In genomic region chr1:183165456-183165855, GRCh38 we compare ENCODE assay signal across 2 cellular contexts.
TF ChIP-seq lines count a peak whose summit lies in the region.

No MANE protein-coding gene starts in this region.

TF ChIP-seq in HCT116, 20 proteins besides CTCF, POLR2A, EP300 and RAD21 (continued from another document):
- TF ChIP-seq ZBTB33 (IDR thresholded peaks at IDR 0.05; ENCODE audit: extremely low read depth, insufficient replicate concordance, low read length) (no peak), EZH2 (IDR thresholded peaks at IDR 0.05) (no peak), FOSL1 (IDR thresholded peaks at IDR 0.05; ENCODE audit: low read depth) (no peak), CBX3 (IDR thresholded peaks at IDR 0.05; ENCODE audit: low read depth) (no peak), ATF3 (IDR thresholded peaks at IDR 0.05) (no peak), CEBPB (IDR thresholded peaks at IDR 0.05; ENCODE audit: low read depth) (no peak), SP1 (IDR thresholded peaks at IDR 0.05; ENCODE audit: low read depth) (no peak), POLR2AphosphoS5 (IDR thresholded peaks at IDR 0.05; ENCODE audit: low read depth, low read length) (no peak), REST (IDR thresholded peaks at IDR 0.05; ENCODE audit: low read depth) (no peak), ZNF274 (IDR thresholded peaks at IDR 0.05; ENCODE audit: low read depth, low read length) (no peak), EZH2phosphoT487 (IDR thresholded peaks at IDR 0.05; ENCODE audit: borderline replicate concordance) (no peak), ELF1 (IDR thresholded peaks at IDR 0.05; ENCODE audit: borderline replicate concordance, low read depth) (no peak), YY1 (IDR thresholded peaks at IDR 0.05; ENCODE audit: extremely low read depth, insufficient replicate concordance, low read depth, low read length) (no peak), MAX (IDR thresholded peaks at IDR 0.05) (no peak), EGR1 (IDR thresholded peaks at IDR 0.05; ENCODE audit: low read depth) (no peak), JUND (IDR thresholded peaks at IDR 0.05) (no peak), SIN3A (IDR thresholded peaks at IDR 0.05; ENCODE audit: low read depth) (no peak)

TF ChIP-seq in SK-N-SH, 30 proteins besides CTCF, POLR2A, EP300 and RAD21:
- no peak for TF ChIP-seq MEF2A (IDR thresholded peaks at IDR 0.05; ENCODE audit: borderline replicate concordance, low read depth)
